Comparison of ENCODE assay signal across 23 cellular contexts in the genomic region with DNA sequence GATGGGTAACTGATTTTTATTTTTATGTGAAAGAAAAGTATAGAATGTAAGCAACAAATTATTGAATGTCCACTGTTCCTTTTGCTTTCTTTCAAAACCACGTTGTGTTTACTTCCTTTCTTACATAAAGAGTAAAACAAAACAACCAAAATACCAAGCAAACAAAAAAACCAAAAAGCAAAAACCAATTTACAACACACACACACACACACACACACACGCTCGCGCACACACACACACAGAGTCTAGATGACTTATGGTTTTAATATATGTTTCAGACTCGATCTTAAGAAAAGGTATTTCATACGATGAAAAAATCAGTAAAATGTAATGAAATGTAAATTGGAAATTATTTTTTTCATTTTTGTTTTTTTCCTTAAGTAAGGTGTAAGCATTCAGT.
DNase-seq lines count a peak whose midpoint lies in the region; ATAC-seq and TF ChIP-seq lines count a peak whose summit lies in the region.
"Had no signal": no experiment of that assay in that cellular context is flagged by ENCODE, and none has a peak within 500 bp of the region (broad histone marks: within the 10 kb centered on the region; RNA-seq: fewer than 3 reads in every experiment).

No MANE protein-coding gene starts in this region.

- peak overlapping the region; percentile 33 for H3K4me2 ChIP-seq in osteoblast (ENCODE audit: insufficient read depth, low read length)

- in situ Hi-C loops in SK-MEL-5 (cut with HindIII; ENCODE audit: low pct_unique_long_range_greater_than_20kb, low sequenced_read_pairs): no loop called here

- no peak for TF ChIP-seq CTCF in HEK293 (tag by site-specific recombination; IDR thresholded peaks at IDR 0.05)
- no peak for TF ChIP-seq CTCF in endodermal cell (conservative IDR thresholded peaks at IDR 0.05)
- no peak for TF ChIP-seq CTCF in osteoblast (IDR thresholded peaks at IDR 0.05; ENCODE audit: extremely low read depth, low read depth, low read length)

- peaks cover 13% of the 10 kb centered on the region for H3K36me3 Mint-ChIP-seq in endodermal cell (ENCODE audit: low read depth)

- no peaks in the 10 kb centered on the region for H3K79me2 ChIP-seq in osteoblast (ENCODE audit: insufficient read depth, low read length)

- no peaks in the 10 kb centered on the region for H3K4me1 Mint-ChIP-seq in endodermal cell

- POLR2A ChIA-PET in HEK293 (lab: Yijun Ruan, JAX): no interaction called here

- no peak overlapping the region for H3K4me3 Mint-ChIP-seq in endodermal cell
- H3K4me3 Mint-ChIP-seq: CD4-positive, alpha-beta T cell had no signal

- H3K4me3 ChIP-seq in HEK293 (ENCODE audit: low read depth, low read length): no peak overlapping the region
- no peak overlapping the region for H3K4me3 ChIP-seq in endodermal cell (ENCODE audit: low read length)
- no peak overlapping the region for H3K4me3 ChIP-seq in osteoblast (ENCODE audit: insufficient read depth, low read length)
- H3K4me3 ChIP-seq: BLaER1 treated with 17β-estradiol and CSF1 and Interleukin-3, amounts not matched to agents 10 nM and 100 nM had no signal

- no peak for ATAC-seq in HG03280 (IDR thresholded peaks at IDR 0.05; ENCODE audit: unreplicated experiment)
- no peak for ATAC-seq in GM21786 (IDR thresholded peaks at IDR 0.05; ENCODE audit: unreplicated experiment)
- ATAC-seq: HCT116, Panc1, SK-N-SH treated with all-trans-retinoic acid at 6 μM for 48 hours had no signal

- no peak overlapping the region for H3K9ac ChIP-seq in endodermal cell (ENCODE audit: extremely low read depth, low read length, poor library complexity, severe bottlenecking)
- H3K9ac ChIP-seq: BLaER1 treated with 17β-estradiol and CSF1 and Interleukin-3, amounts not matched to agents 10 nM and 100 nM had no signal

- H3K27me3 ChIP-seq in endodermal cell (ENCODE audit: control insufficient read depth, insufficient read depth, low read length, poor library complexity, severe bottlenecking) (no peaks in the 10 kb centered on the region), osteoblast (ENCODE audit: insufficient read depth, low read length) (no peaks in the 10 kb centered on the region)
- H3K27me3 ChIP-seq: BLaER1 treated with 17β-estradiol and CSF1 and Interleukin-3, amounts not matched to agents 10 nM and 100 nM had no signal

- 95 to 100% methylated on average over 2 to 6 of the region's 6 CpGs for WGBS in endodermal cell (ENCODE audit: insufficient coverage in 1 of 2, insufficient read length in 1 of 2), 2 experiments

- H3K27ac ChIP-seq in HEK293 (ENCODE audit: extremely low read depth, low read depth, low read length): no peak overlapping the region
- no peak overlapping the region for H3K27ac ChIP-seq in endodermal cell (ENCODE audit: low read depth, low read length)
- H3K27ac ChIP-seq in osteoblast (ENCODE audit: low read depth, low read length): no peak overlapping the region
- H3K27ac ChIP-seq: HL-60, RWPE1 had no signal

- H3K27ac Mint-ChIP-seq in endodermal cell: peak overlapping the region; percentile 52
- H3K27ac Mint-ChIP-seq: CD4-positive, alpha-beta T cell had no signal

- H3K4me1 ChIP-seq in HEK293 (ENCODE audit: control insufficient read depth, insufficient read depth, low read length) (no peaks in the 10 kb centered on the region), endodermal cell (ENCODE audit: control insufficient read depth, insufficient read depth, low read length) (no peaks in the 10 kb centered on the region), osteoblast (ENCODE audit: insufficient read depth, low read length) (no peaks in the 10 kb centered on the region)

- H3K27me3 Mint-ChIP-seq in endodermal cell (ENCODE audit: insufficient read depth): no peaks in the 10 kb centered on the region

- CTCF ChIA-PET in HEK293 (lab: Yijun Ruan, JAX): no interaction called here

- DNase-seq in SK-MEL-5 (ENCODE audit: low read depth, low spot score) (peak; percentile 2), endodermal cell (no peak), osteoblast (ENCODE audit: insufficient read length, low spot score, missing footprints) (no peak)
- DNase-seq in activated CD4-positive, alpha-beta T cell treated with anti-CD3 and anti-CD28 coated beads, Interleukin-2, amount 50 U/mL, for 4 hours: no peak
- DNase-seq: AML-193; CD4-positive, alpha-beta T cell; COR-L47; DMS53; Kasumi-1; MV-4-11; NCI-H1105; NCI-H2029; NCI-H446; NCI-H524 treated with DMSO at 0.1 percent for 48 hours had no signal

- H3K36me3 ChIP-seq in HEK293 (ENCODE audit: control insufficient read depth in 2 of 2, insufficient read depth in 1 of 2, low read length in 2 of 2) (peaks cover 0 to 6% of the 10 kb centered on the region in 2 experiments; a peak in 2 of 3 replicates), endodermal cell (ENCODE audit: control insufficient read depth, insufficient read depth, low read length) (peaks cover 14% of the 10 kb centered on the region), osteoblast (ENCODE audit: insufficient read depth, low read length) (no peaks in the 10 kb centered on the region)
- H3K36me3 ChIP-seq: BLaER1 treated with 17β-estradiol and CSF1 and Interleukin-3, amounts not matched to agents 10 nM and 100 nM had no signal

- H3K9me3 ChIP-seq in HEK293 (ENCODE audit: control insufficient read depth, insufficient read depth, low read depth, low read length) (no peaks in the 10 kb centered on the region), endodermal cell (ENCODE audit: control insufficient read depth, low read length) (no peaks in the 10 kb centered on the region), osteoblast (ENCODE audit: low read depth, low read length) (no peaks in the 10 kb centered on the region)
- H3K9me3 ChIP-seq: BLaER1 treated with 17β-estradiol and CSF1 and Interleukin-3, amounts not matched to agents 10 nM and 100 nM had no signal

- no peak overlapping the region for H2AFZ ChIP-seq in osteoblast (ENCODE audit: low read length)

- no peaks in the 10 kb centered on the region for H3K9me3 Mint-ChIP-seq in endodermal cell
- H3K9me3 Mint-ChIP-seq: CD4-positive, alpha-beta T cell had no signal

- H4K20me1 ChIP-seq in osteoblast (ENCODE audit: insufficient read depth, low read length): no peaks in the 10 kb centered on the region
- H4K20me1 ChIP-seq: BLaER1 treated with 17β-estradiol and CSF1 and Interleukin-3, amounts not matched to agents 10 nM and 100 nM had no signal

TF ChIP-seq in HEK293, 187 proteins besides CTCF, POLR2A, EP300 and RAD21:
- TF ChIP-seq ZFP41 (tag by site-specific recombination; IDR thresholded peaks at IDR 0.05; ENCODE audit: borderline replicate concordance): no peak
- peak; percentile 39 for TF ChIP-seq ZSCAN4 (tag by site-specific recombination; IDR thresholded peaks at IDR 0.05)
